In genomic region chr11:72475359-72475758, GRCh38 we compare ENCODE assay signal across 24 cellular contexts. TPM values are rescaled to one million over a fixed set of nuclear protein-coding genes. Genes with fewer than 3 reads are reported as not detected.
DNase-seq lines count a peak whose midpoint lies in the region; ATAC-seq, FAIRE-seq and TF ChIP-seq lines count a peak whose summit lies in the region.
"Had no signal": no experiment of that assay in that cellular context is flagged by ENCODE, and none has a peak within 500 bp of the region (broad histone marks: within the 10 kb centered on the region; RNA-seq: fewer than 3 reads in every experiment).

No MANE protein-coding gene starts in this region.

- BruUV-seq in MCF 10A (replicated peaks; lab: Mats Ljungman, UMichigan) (no TSS peak), mammary epithelial cell (replicated peaks; lab: Mats Ljungman, UMichigan) (no TSS peak)

- H3F3A ChIP-seq in neural progenitor cell (ENCODE audit: low read depth) (no peaks in the 10 kb centered on the region), smooth muscle cell (ENCODE audit: low read depth) (no peaks in the 10 kb centered on the region)

- H3K4me1 ChIP-seq in breast epithelium, result no peaks in the 10 kb centered on the region
- H3K4me1 ChIP-seq in mammary epithelial cell (ENCODE audit: insufficient read depth, low read length), result no peaks in the 10 kb centered on the region
- no peaks in the 10 kb centered on the region for H3K4me1 ChIP-seq in pancreas
- peaks cover 6% of the 10 kb centered on the region for H3K4me1 ChIP-seq in neural progenitor cell
- no peaks in the 10 kb centered on the region for H3K4me1 ChIP-seq in smooth muscle cell (ENCODE audit: low read depth)
- H3K4me1 ChIP-seq: SJSA1 had no signal

- H3K4me2 ChIP-seq in mammary epithelial cell (ENCODE audit: insufficient read depth, low read depth, low read length), result no peak overlapping the region
- H3K4me2 ChIP-seq in neural progenitor cell, result no peak overlapping the region
- no peak overlapping the region for H3K4me2 ChIP-seq in smooth muscle cell

- H3K79me2 ChIP-seq in mammary epithelial cell (ENCODE audit: insufficient read depth, low read length), result no peaks in the 10 kb centered on the region
- no peaks in the 10 kb centered on the region for H3K79me2 ChIP-seq in neural progenitor cell (ENCODE audit: low read depth)
- no peaks in the 10 kb centered on the region for H3K79me2 ChIP-seq in smooth muscle cell (ENCODE audit: low read depth)

- H3K27me3 Mint-ChIP-seq in MCF 10A (ENCODE audit: insufficient read depth, unreplicated experiment), result peaks cover 9% of the 10 kb centered on the region
- H3K27me3 Mint-ChIP-seq in osteocyte (ENCODE audit: unreplicated experiment), result peaks cover 72% of the 10 kb centered on the region
- peaks cover 2% of the 10 kb centered on the region for H3K27me3 Mint-ChIP-seq in neural progenitor cell (ENCODE audit: insufficient read depth, low read depth)

- no peaks in the 10 kb centered on the region for H4K20me1 ChIP-seq in mammary epithelial cell (ENCODE audit: insufficient read depth, low read length)
- no peaks in the 10 kb centered on the region for H4K20me1 ChIP-seq in neural progenitor cell (ENCODE audit: low read depth)
- H4K20me1 ChIP-seq in smooth muscle cell (ENCODE audit: low read depth), result no peaks in the 10 kb centered on the region

- CTCF ChIA-PET in MCF 10A (lab: Yijun Ruan, JAX) (interaction anchor here (0.5 to 2.6 kb wide), 4 partner anchors 81 to 189 kb away, joined by 3 to 10 read pairs (median 6); no protein-coding TSS in a partner anchor), mammary epithelial cell (lab: Charles Lee; ENCODE audit: low non-redundant PET) (no interaction called here)

- H3K27me3 ChIP-seq in breast epithelium (peaks cover 0 to 7% of the 10 kb centered on the region in 2 donors), mammary epithelial cell (ENCODE audit: insufficient read depth, low read length) (no peaks in the 10 kb centered on the region), pancreas (no peaks in the 10 kb centered on the region), neural progenitor cell (peaks cover 8% of the 10 kb centered on the region), smooth muscle cell (ENCODE audit: low read depth) (peaks cover 5% of the 10 kb centered on the region)
- H3K27me3 ChIP-seq: SJSA1 had no signal

- no peak for ATAC-seq in pancreas
- ATAC-seq: Right ventricle myocardium inferior had no signal

- no peaks in the 10 kb centered on the region for H3K36me3 ChIP-seq in breast epithelium
- H3K36me3 ChIP-seq in mammary epithelial cell (ENCODE audit: insufficient read depth, low read length), result no peaks in the 10 kb centered on the region
- no peaks in the 10 kb centered on the region for H3K36me3 ChIP-seq in pancreas
- H3K36me3 ChIP-seq in neural progenitor cell, result no peaks in the 10 kb centered on the region
- H3K36me3 ChIP-seq in smooth muscle cell (ENCODE audit: low read depth), result no peaks in the 10 kb centered on the region
- H3K36me3 ChIP-seq: SJSA1 had no signal

- no peak overlapping the region for H3K27ac Mint-ChIP-seq in MCF 10A (ENCODE audit: low read depth, unreplicated experiment)
- H3K27ac Mint-ChIP-seq in osteocyte (ENCODE audit: unreplicated experiment), result no peak overlapping the region
- no peak overlapping the region for H3K27ac Mint-ChIP-seq in neural progenitor cell
- H3K27ac Mint-ChIP-seq: H9 had no signal

- in situ Hi-C loops in mammary epithelial cell (cut with MboI; ENCODE audit: low sequenced_read_pairs in 2 of 2), result loop anchor here in 1 of 2 donors (5.0 kb wide), 1 partner anchor 97 kb away; no protein-coding TSS in a partner anchor

- FAIRE-seq in pancreas (lab: Jason Lieb, UNC), result no peak
- FAIRE-seq: GM18507, RCC 7860 had no signal

- H3K9ac ChIP-seq in mammary epithelial cell (ENCODE audit: insufficient read depth, low read length) (no peak overlapping the region), neural progenitor cell (no peak overlapping the region), smooth muscle cell (ENCODE audit: low read depth) (no peak overlapping the region)

- no peak for TF ChIP-seq CTCF in MCF 10A (IDR thresholded peaks at IDR 0.05; ENCODE audit: unreplicated experiment)
- no peak for TF ChIP-seq CTCF in breast epithelium (IDR thresholded peaks at IDR 0.05)
- TF ChIP-seq CTCF in mammary epithelial cell (conservative IDR thresholded peaks at IDR 0.05 in 1 of 2, IDR thresholded peaks at IDR 0.05 in 1 of 2; ENCODE audit: extremely low read depth in 1 of 2, insufficient read depth in 1 of 2, low read depth in 1 of 2, low read length in 2 of 2), result no peak
- TF ChIP-seq CTCF in osteocyte (IDR thresholded peaks at IDR 0.05), result no peak
- no peak for TF ChIP-seq CTCF in pancreas (IDR thresholded peaks at IDR 0.05)
- TF ChIP-seq CTCF in neural progenitor cell (IDR thresholded peaks at IDR 0.05), result no peak
- TF ChIP-seq CTCF in smooth muscle cell (IDR thresholded peaks at IDR 0.05; ENCODE audit: borderline replicate concordance, insufficient read depth, poor library complexity, severe bottlenecking), result no peak

- dilution Hi-C loops in mammary epithelial cell (cut with HindIII; ENCODE audit: low sequenced_read_pairs), result no loop called here

- no peak overlapping the region for H3K27ac ChIP-seq in breast epithelium
- H3K27ac ChIP-seq in mammary epithelial cell (ENCODE audit: insufficient read depth, low read depth, low read length), result no peak overlapping the region
- H3K27ac ChIP-seq in pancreas, result no peak overlapping the region
- H3K27ac ChIP-seq in neural progenitor cell, result no peak overlapping the region
- H3K27ac ChIP-seq in smooth muscle cell (ENCODE audit: low read depth), result no peak overlapping the region
- H3K27ac ChIP-seq: SJSA1 had no signal

- peaks cover 10% of the 10 kb centered on the region for H3K4me1 Mint-ChIP-seq in MCF 10A (ENCODE audit: insufficient read depth, unreplicated experiment)
- peaks cover 2% of the 10 kb centered on the region for H3K4me1 Mint-ChIP-seq in osteocyte (ENCODE audit: unreplicated experiment)
- peaks cover 9% of the 10 kb centered on the region for H3K4me1 Mint-ChIP-seq in neural progenitor cell

- TF ChIP-seq POLR2A in breast epithelium (IDR thresholded peaks at IDR 0.05), result no peak

- POLR2A ChIA-PET in MCF 10A (lab: Yijun Ruan, JAX), result interaction anchor here (0.6 kb wide), 1 partner anchor 84 kb away, joined by 5 read pairs; no protein-coding TSS in a partner anchor

- H3K4me3 Mint-ChIP-seq in MCF 10A (ENCODE audit: unreplicated experiment) (no peak overlapping the region), osteocyte (ENCODE audit: unreplicated experiment) (no peak overlapping the region), neural progenitor cell (no peak overlapping the region)
- H3K4me3 Mint-ChIP-seq: H9, IgD-negative memory B cell had no signal

- H3K9me3 ChIP-seq in breast epithelium (no peaks in the 10 kb centered on the region), mammary epithelial cell (replicated peaks; ENCODE audit: insufficient read depth, low read length) (no peaks in the 10 kb centered on the region), pancreas (no peaks in the 10 kb centered on the region), neural progenitor cell (ENCODE audit: low read depth) (no peaks in the 10 kb centered on the region), smooth muscle cell (replicated peaks; ENCODE audit: low read depth) (no peaks in the 10 kb centered on the region)
- H3K9me3 ChIP-seq: SJSA1 had no signal

- H3K4me3 ChIP-seq in breast epithelium (no peak overlapping the region), mammary epithelial cell (replicated peaks in 1 of 3; ENCODE audit: insufficient read depth in 1 of 3, low read depth in 2 of 3, low read length in 3 of 3) (no peak overlapping the region), pancreas (no peak overlapping the region), neural progenitor cell (no peak overlapping the region), smooth muscle cell (no peak overlapping the region)
- H3K4me3 ChIP-seq: SJSA1 had no signal

- intact Hi-C loops in MCF 10A (cut with micrococcal nuclease), result no loop called here
- intact Hi-C loops in breast epithelium (cut with DNase I; ENCODE audit: low total_unique reads), result no loop called here
- intact Hi-C loops in mammary epithelial cell (cut with micrococcal nuclease), result loop anchor here (10.0 kb wide), 1 partner anchor 699 kb away; no protein-coding TSS in a partner anchor
- intact Hi-C loops in pancreas (cut with DNase I), result loop anchor here in 1 of 3 donors (5.0 kb wide), 1 partner anchor 97 kb away; no protein-coding TSS in a partner anchor

- no peaks in the 10 kb centered on the region for H3K9me3 Mint-ChIP-seq in MCF 10A (ENCODE audit: unreplicated experiment)
- no peaks in the 10 kb centered on the region for H3K9me3 Mint-ChIP-seq in osteocyte (ENCODE audit: unreplicated experiment)
- no peaks in the 10 kb centered on the region for H3K9me3 Mint-ChIP-seq in neural progenitor cell
- H3K9me3 Mint-ChIP-seq: H9, IgD-negative memory B cell had no signal

- H2AFZ ChIP-seq in mammary epithelial cell (ENCODE audit: low read depth, low read length), result no peak overlapping the region
- no peak overlapping the region for H2AFZ ChIP-seq in neural progenitor cell (replicated peaks)
- no peak overlapping the region for H2AFZ ChIP-seq in smooth muscle cell (ENCODE audit: low read depth)

- H3K36me3 Mint-ChIP-seq in MCF 10A (ENCODE audit: insufficient read depth, unreplicated experiment), result no peaks in the 10 kb centered on the region
- H3K36me3 Mint-ChIP-seq in osteocyte (ENCODE audit: unreplicated experiment), result no peaks in the 10 kb centered on the region
- H3K36me3 Mint-ChIP-seq in neural progenitor cell, result no peaks in the 10 kb centered on the region

- DNase-seq in MCF 10A (ENCODE audit: unreplicated experiment) (peak; percentile 22), breast epithelium (ENCODE audit: low spot score in 2 of 2) (no peak), mammary epithelial cell (peak; percentile 34), osteocyte (ENCODE audit: extremely low spot score, unreplicated experiment) (peak; percentile 19), pancreas (no peak), neural progenitor cell (ENCODE audit: low spot score) (no peak), smooth muscle cell (lab: John Stamatoyannopoulos, UW; ENCODE audit: unreplicated experiment) (no peak), SHP77 treated with DMSO at 0.1 percent for 48 hours (lab: John Stamatoyannopoulos, UW) (no peak)
- DNase-seq: 8988T, Calu3, DMS79 treated with DMSO at 0.1 percent for 48 hours, H9, NCI-H1105, NCI-H1436 treated with DMSO at 0.1 percent for 48 hours, NCI-H187 treated with DMSO at 0.1 percent for 48 hours, NCI-H2171 treated with DMSO at 0.1 percent for 48 hours, NCI-H345, NCI-H524 treated with DMSO at 0.1 percent for 48 hours, NCI-H774 had no signal

- WGBS in mammary epithelial cell (ENCODE audit: low coverage, missing lambda C conversion rate), result 100% methylated on average over 1 of the region's 1 CpG
- 81 to 92% methylated on average over 1 of the region's 1 CpG for WGBS in pancreas, 2 donors
- WGBS in smooth muscle cell (ENCODE audit: low lambda C conversion rate), result 90% methylated on average over 1 of the region's 1 CpG

RNA-seq across cellular contexts. Expression of gene CLPB, which starts 41.0 kb away (rescaled TPM):
- 42.2 and 44.4 TPM in 2 replicates for total RNA-seq in MCF 10A (2022)
- 10 to 100 TPM; 19.0 to 28.8 (median 23.1) TPM for total RNA-seq in breast epithelium
- 10 to 100 TPM; 33.2 to 42.7 TPM for total RNA-seq in mammary epithelial cell
- 30.7 TPM for polyA plus RNA-seq in mammary epithelial cell
- polyA minus RNA-seq in mammary epithelial cell, result 97.3 TPM
- total RNA-seq in osteocyte, result 20.4 and 20.7 TPM in 2 replicates
- total RNA-seq in pancreas, result 10 to 100 TPM; 10.7 to 19.3 (median 15.6) TPM
- 10 to 100 TPM in 1 of 2 donors, 1 to 10 TPM in 1; 5.1 to 10.3 TPM for polyA plus RNA-seq in pancreas
- total RNA-seq in neural progenitor cell (ENCODE audit: low replicate concordance), result 22.5 and 27.5 TPM in 2 replicates
- 15.4 and 30.4 TPM in 2 replicates for total RNA-seq in smooth muscle cell
- 14.3 and 18.4 TPM in 2 replicates for polyA plus RNA-seq in smooth muscle cell

Comparison
In these comparisons a context has a peak if more than half of its experiments do, and no peak if none do; other contexts are left out.
1. DNase-seq: peak in MCF 10A (single experiment), mammary epithelial cell (single experiment) and osteocyte (single experiment); none in breast epithelium (0 of 2), pancreas (0 of 6), neural progenitor cell (single experiment), smooth muscle cell (single experiment) and SHP77 treated with DMSO at 0.1 percent for 48 hours (single experiment).